In the genomic region with DNA sequence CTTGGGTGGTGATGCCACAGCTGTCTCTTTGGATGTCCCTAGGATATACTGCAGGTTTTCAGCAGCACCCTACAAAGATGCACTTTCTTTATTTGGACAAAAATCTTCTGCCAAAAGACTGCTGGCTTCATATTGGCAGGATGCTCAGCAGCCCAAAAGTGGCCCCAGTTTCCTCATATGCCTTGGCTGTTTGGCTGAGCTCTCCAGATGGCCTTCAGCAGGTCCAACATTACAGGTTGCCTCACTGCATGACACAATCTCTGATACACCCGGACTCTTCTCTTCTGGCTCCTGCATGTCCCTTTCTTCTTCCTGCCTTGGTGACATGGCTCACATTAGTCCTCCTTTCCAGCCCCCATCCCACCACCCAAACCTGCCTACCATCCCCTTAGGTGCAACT, we compare ENCODE assay signal across 36 cellular contexts.
"Had no signal": no experiment of that assay in that cellular context is flagged by ENCODE, and none has a peak within 500 bp of the region (broad histone marks: within the 10 kb centered on the region; RNA-seq: fewer than 3 reads in every experiment).

No MANE protein-coding gene starts in this region.

- ATAC-seq: activated naive CD4-positive, alpha-beta T cell treated with anti-CD3 and anti-CD28 coated beads, Interleukin-2, amount 50 U/mL, for 72 hours; activated naive CD8-positive, alpha-beta T cell treated with anti-CD3 and anti-CD28 coated beads, Interleukin-2, amount 50 U/mL, for 24 hours; activated T-cell treated with anti-CD3 and anti-CD28 coated beads, Interleukin-2, amount 50 U/mL, for 4 hours; activated T-cell treated with anti-CD3 and anti-CD28 coated beads, Interleukin-2, amount 50 U/mL, for 72 hours; activated T-helper 17 cell treated with anti-CD3 and anti-CD28 coated beads, Interleukin-2, amount 50 U/mL, for 72 hours; body of pancreas had no signal

- H3K27me3 Mint-ChIP-seq: activated naive CD4-positive, alpha-beta T cell treated with anti-CD3 and anti-CD28 coated beads, Interleukin-2, amount 10 ng/mL, durations not matched to agents 7 days and 5 days had no signal

- H3K4me3 Mint-ChIP-seq: activated naive CD4-positive, alpha-beta T cell treated with anti-CD3 and anti-CD28 coated beads for 36 hours; activated naive CD4-positive, alpha-beta T cell treated with anti-CD3 and anti-CD28 coated beads, Interleukin-2, amount 10 ng/mL, durations not matched to agents 7 days and 5 days; activated naive CD4-positive, alpha-beta T cell treated with anti-CD3 and anti-CD28 coated beads, Interleukin-2, amount 50 U/mL, for 24 hours; activated naive CD8-positive, alpha-beta T cell; activated naive CD8-positive, alpha-beta T cell treated with anti-CD3 and anti-CD28 coated beads for 36 hours; activated naive CD8-positive, alpha-beta T cell treated with anti-CD3 and anti-CD28 coated beads, Interleukin-2, amount 10 ng/mL, durations not matched to agents 7 days and 5 days; activated naive CD8-positive, alpha-beta T cell treated with anti-CD3 and anti-CD28 coated beads, Interleukin-2, amount 50 U/mL, for 24 hours; activated T-cell treated with anti-CD3 and anti-CD28 coated beads, Interleukin-2, amount 50 U/mL, for 24 hours; activated T-cell treated with anti-CD3 and anti-CD28 coated beads, Interleukin-2, amount 50 U/mL, for 4 hours; activated T-cell treated with anti-CD3 and anti-CD28 coated beads, Interleukin-2, amount 50 U/mL, for 72 hours; activated T-helper 1 cell treated with anti-CD3 and anti-CD28 coated beads, Interleukin-12 subunit alpha, Interleukin-12 subunit beta, Interleukin-2, Interleukin-4 antibody, amounts not matched to agents 30 ng/mL and 10 ng/mL and 1 ng/mL, durations not matched to agents 14 hours and 24 hours and 36 hours; activated T-helper 17 cell treated with anti-CD3 and anti-CD28 coated beads, Interleukin-2, amount 50 U/mL, for 72 hours; brain; central memory CD8-positive, alpha-beta T cell had no signal

- H3K27ac Mint-ChIP-seq: activated naive CD4-positive, alpha-beta T cell treated with anti-CD3 and anti-CD28 coated beads for 36 hours; activated naive CD4-positive, alpha-beta T cell treated with anti-CD3 and anti-CD28 coated beads, Interleukin-2, amount 10 ng/mL, durations not matched to agents 7 days and 5 days; activated naive CD4-positive, alpha-beta T cell treated with anti-CD3 and anti-CD28 coated beads, Interleukin-2, amount 50 U/mL, for 24 hours; activated naive CD4-positive, alpha-beta T cell treated with anti-CD3 and anti-CD28 coated beads, Interleukin-2, amount 50 U/mL, for 72 hours; activated naive CD8-positive, alpha-beta T cell; activated naive CD8-positive, alpha-beta T cell treated with anti-CD3 and anti-CD28 coated beads for 36 hours; activated naive CD8-positive, alpha-beta T cell treated with anti-CD3 and anti-CD28 coated beads, Interleukin-2, amount 10 ng/mL, durations not matched to agents 7 days and 5 days; activated naive CD8-positive, alpha-beta T cell treated with anti-CD3 and anti-CD28 coated beads, Interleukin-2, amount 50 U/mL, for 24 hours; activated T-cell treated with anti-CD3 and anti-CD28 coated beads, Interleukin-2, amount 50 U/mL, for 24 hours; activated T-cell treated with anti-CD3 and anti-CD28 coated beads, Interleukin-2, amount 50 U/mL, for 72 hours; activated T-helper 1 cell treated with anti-CD3 and anti-CD28 coated beads, Interleukin-12 subunit alpha, Interleukin-12 subunit beta, Interleukin-2, Interleukin-4 antibody, amounts not matched to agents 30 ng/mL and 10 ng/mL and 1 ng/mL, durations not matched to agents 14 hours and 24 hours and 36 hours; activated T-helper 17 cell treated with anti-CD3 and anti-CD28 coated beads, Interleukin-2, amount 50 U/mL, for 72 hours; activated T-helper 2 cell treated with anti-CD3 and anti-CD28 coated beads, Interferon-gamma antibody, Interleukin-2, Interleukin-4, amounts not matched to agents 10 μg/mL and 5 μg/mL and 100 μg/mL, durations not matched to agents 14 hours and 24 hours and 36 hours; brain had no signal

- DNase-seq: activated effector memory CD4-positive, alpha-beta T cell treated with anti-CD3 and anti-CD28 coated beads, Interleukin-2, amount 50 U/mL, for 16 hours; activated effector memory CD4-positive, alpha-beta T cell treated with Interleukin-2 at 50 U/mL for 16 hours; activated gamma-delta T cell; activated gamma-delta T cell treated with Interleukin-2 at 50 U/mL for 16 hours; activated naive CD4-positive, alpha-beta T cell; activated naive CD4-positive, alpha-beta T cell treated with anti-CD3 and anti-CD28 coated beads for 36 hours; activated naive CD4-positive, alpha-beta T cell treated with anti-CD3 and anti-CD28 coated beads, Interleukin-2, amount 10 ng/mL, durations not matched to agents 7 days and 5 days; activated naive CD4-positive, alpha-beta T cell treated with anti-CD3 and anti-CD28 coated beads, Interleukin-2, amount 50 U/mL, for 16 hours; activated naive CD4-positive, alpha-beta T cell treated with Interleukin-2 at 50 U/mL for 16 hours; activated naive CD8-positive, alpha-beta T cell treated with anti-CD3 and anti-CD28 coated beads for 36 hours; activated naive CD8-positive, alpha-beta T cell treated with anti-CD3 and anti-CD28 coated beads, Interleukin-2, amount 10 ng/mL, durations not matched to agents 7 days and 5 days; activated naive CD8-positive, alpha-beta T cell treated with anti-CD3 and anti-CD28 coated beads, Interleukin-2, amount 50 U/mL, for 24 hours; activated T-cell treated with anti-CD3 and anti-CD28 coated beads, Interleukin-2, amount 50 U/mL, for 24 hours; activated T-cell treated with anti-CD3 and anti-CD28 coated beads, Interleukin-2, amount 50 U/mL, for 4 hours; activated T-cell treated with anti-CD3 and anti-CD28 coated beads, Interleukin-2, amount 50 U/mL, for 48 hours; activated T-cell treated with anti-CD3 and anti-CD28 coated beads, Interleukin-2, amount 50 U/mL, for 72 hours; adrenal gland; amniotic stem cell; amygdala; anterior cingulate cortex; aorta; body of pancreas; brain microvascular endothelial cell; caudate nucleus; central memory CD4-positive, alpha-beta T cell; cerebellar nuclear complex had no signal

- H3K4me1 Mint-ChIP-seq: activated naive CD4-positive, alpha-beta T cell treated with anti-CD3 and anti-CD28 coated beads, Interleukin-2, amount 10 ng/mL, durations not matched to agents 7 days and 5 days; activated naive CD4-positive, alpha-beta T cell treated with anti-CD3 and anti-CD28 coated beads, Interleukin-2, amount 50 U/mL, for 24 hours; activated naive CD8-positive, alpha-beta T cell treated with anti-CD3 and anti-CD28 coated beads for 36 hours; activated naive CD8-positive, alpha-beta T cell treated with anti-CD3 and anti-CD28 coated beads, Interleukin-2, amount 10 ng/mL, durations not matched to agents 7 days and 5 days; activated naive CD8-positive, alpha-beta T cell treated with anti-CD3 and anti-CD28 coated beads, Interleukin-2, amount 50 U/mL, for 24 hours; activated T-helper 17 cell treated with anti-CD3 and anti-CD28 coated beads, Interleukin-2, amount 50 U/mL, for 72 hours; brain; central memory CD8-positive, alpha-beta T cell had no signal

- H3K9me3 ChIP-seq: adrenal gland, ascending aorta, body of pancreas, breast epithelium had no signal

- H3K36me3 Mint-ChIP-seq: activated naive CD4-positive, alpha-beta T cell treated with anti-CD3 and anti-CD28 coated beads, Interleukin-2, amount 10 ng/mL, durations not matched to agents 7 days and 5 days; activated naive CD4-positive, alpha-beta T cell treated with anti-CD3 and anti-CD28 coated beads, Interleukin-2, amount 50 U/mL, for 24 hours; activated naive CD4-positive, alpha-beta T cell treated with anti-CD3 and anti-CD28 coated beads, Interleukin-2, amount 50 U/mL, for 72 hours; activated naive CD8-positive, alpha-beta T cell; activated naive CD8-positive, alpha-beta T cell treated with anti-CD3 and anti-CD28 coated beads for 36 hours; activated naive CD8-positive, alpha-beta T cell treated with anti-CD3 and anti-CD28 coated beads, Interleukin-2, amount 10 ng/mL, durations not matched to agents 7 days and 5 days; brain had no signal
